In genomic region chr2:232142049-232142448, GRCh38 we compare ENCODE assay signal across 8 cellular contexts.
DNase-seq lines count a peak whose midpoint lies in the region; ATAC-seq and TF ChIP-seq lines count a peak whose summit lies in the region.

No MANE protein-coding gene starts in this region.

- H3K4me3 ChIP-seq in AG04450 (ENCODE audit: low read depth, low read length) (no peak overlapping the region), brain microvascular endothelial cell (ENCODE audit: low read depth, low read length) (no peak overlapping the region), thyroid gland (replicated peaks in 1 of 3) (no peak overlapping the region)

- intact Hi-C loops in thyroid gland (cut with DNase I): loop anchor here (5.0 kb wide), 2 partner anchors 185 to 215 kb away; partner anchors contain the start of gene NPPC

- in situ Hi-C loops in brain microvascular endothelial cell (cut with HindIII; ENCODE audit: low pct_ligation_motif_present, low sequenced_read_pairs): no loop called here

- peak; percentile 85 for ATAC-seq in left lobe of liver

- no peak for DNase-seq in AG04450 (ENCODE audit: low read depth, low spot score)
- DNase-seq in NCI-H82 (lab: John Stamatoyannopoulos, UW): peak; percentile 84
- DNase-seq in brain microvascular endothelial cell: peak; percentile 27
- DNase-seq in left lobe of liver (ENCODE audit: low spot score): no peak
- DNase-seq in thyroid gland: peak; percentile 53 to 57
- DNase-seq in CD1c-positive myeloid dendritic cell (ENCODE audit: extremely low spot score): no peak
- no peak for DNase-seq in OCI-M2 (lab: John Stamatoyannopoulos, UW; ENCODE audit: unreplicated experiment)

- TF ChIP-seq POLR2A in thyroid gland (IDR thresholded peaks at IDR 0.05): no peak

- H3K9me3 ChIP-seq in AG04450 (ENCODE audit: control insufficient read depth, insufficient read depth, low read length): no peaks in the 10 kb centered on the region
- H3K9me3 ChIP-seq in thyroid gland: no peaks in the 10 kb centered on the region

- WGBS in thyroid gland, 2 donors: 33 to 46% methylated on average over 3 of the region's 3 CpGs

- H3K27me3 ChIP-seq in AG04450 (ENCODE audit: control insufficient read depth, insufficient read depth, low read length) (no peaks in the 10 kb centered on the region), brain microvascular endothelial cell (replicated peaks) (no peaks in the 10 kb centered on the region), thyroid gland (no peaks in the 10 kb centered on the region)

- CTCF ChIA-PET in AG04450 (lab: Charles Lee): interaction anchor here (0.6 to 5.6 kb wide), 10 partner anchors 14 to 241 kb away, joined by 3 to 62 read pairs (median 3); partner anchors contain the start of gene NPPC

- POLR2A ChIA-PET in AG04450 (lab: Yijun Ruan, JAX): no interaction called here

- peak; percentile 75 for TF ChIP-seq CTCF in AG04450 (IDR thresholded peaks at IDR 0.05; ENCODE audit: low read depth, low read length)
- TF ChIP-seq CTCF in GM12873 (IDR thresholded peaks at IDR 0.05; ENCODE audit: insufficient read depth, low read depth, low read length, missing control alignments): peak; percentile 69
- TF ChIP-seq CTCF in brain microvascular endothelial cell (IDR thresholded peaks at IDR 0.05; ENCODE audit: low read depth, low read length, missing control alignments): peak; percentile 84
- peak; percentile 33 to 90 (median 74) for TF ChIP-seq CTCF in thyroid gland (IDR thresholded peaks at IDR 0.05)

- no peaks in the 10 kb centered on the region for H3K36me3 ChIP-seq in brain microvascular endothelial cell (replicated peaks)
- no peaks in the 10 kb centered on the region for H3K36me3 ChIP-seq in thyroid gland

- no peaks in the 10 kb centered on the region for H3K4me1 ChIP-seq in thyroid gland

- no peak overlapping the region for H3K27ac ChIP-seq in AG04450 (ENCODE audit: low read depth, low read length)
- no peak overlapping the region for H3K27ac ChIP-seq in brain microvascular endothelial cell
- H3K27ac ChIP-seq in thyroid gland: no peak overlapping the region

Comparison
In these comparisons a context has a peak if more than half of its experiments do, and no peak if none do; other contexts are left out.
1. DNase-seq: peak in NCI-H82 (single experiment), brain microvascular endothelial cell (single experiment) and thyroid gland (2 of 2); none in AG04450 (single experiment), left lobe of liver (single experiment), CD1c-positive myeloid dendritic cell (single experiment) and OCI-M2 (single experiment).
2. Peak in every context shown above with its lines, with median percentiles within 50 percentile points of each other: CTCF ChIP-seq.